ENCODE assay signal across 1 cellular context in the genomic region with DNA sequence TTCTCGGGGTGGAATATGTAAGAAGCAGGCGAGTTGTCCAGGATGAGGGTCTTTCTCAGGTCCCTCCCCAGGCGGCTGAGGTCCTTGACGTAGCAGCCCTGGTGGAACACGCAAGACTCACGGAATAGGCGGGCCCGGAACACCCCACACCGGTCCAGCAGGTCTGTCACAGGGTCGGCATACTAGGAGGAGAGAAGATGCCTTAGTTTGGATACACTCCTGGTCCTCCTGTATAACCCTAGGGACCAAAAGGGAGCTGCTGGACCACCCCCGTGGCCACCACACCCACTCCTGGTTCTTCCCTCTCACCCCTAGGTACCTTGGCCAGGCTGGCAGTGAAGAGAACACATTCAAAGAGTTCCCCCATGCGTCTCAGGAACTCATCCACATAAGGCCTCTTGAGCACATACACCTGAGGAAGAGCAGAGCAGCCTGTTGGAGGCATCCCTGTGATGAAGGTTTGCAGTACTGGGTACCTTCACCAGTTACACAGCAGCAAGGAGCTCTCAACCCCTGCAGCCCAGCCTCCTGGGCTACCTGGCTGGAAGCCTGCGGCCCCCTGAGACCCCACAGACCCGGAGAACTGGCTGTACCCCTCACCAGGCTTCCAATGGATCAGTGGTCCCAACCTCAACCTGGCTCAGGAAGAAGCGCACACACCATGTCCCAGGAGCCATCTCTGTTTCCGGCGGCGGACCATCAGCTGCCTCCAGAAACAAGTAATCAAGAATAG.
A peak's percentile ranks its signal among the peaks of the same experiment; 100 is the strongest.
TF ChIP-seq lines count a peak whose summit lies in the region.

No MANE protein-coding gene starts in this region.

TF ChIP-seq in K562, 482 proteins besides CTCF, POLR2A, EP300 and RAD21:
- TF ChIP-seq POLR2G (IDR thresholded peaks at IDR 0.05; ENCODE audit: low read depth, low read length) = peak; percentile 31; the same call in 1 of the 2 replicates
- no peak for TF ChIP-seq NCOA2 (IDR thresholded peaks at IDR 0.05; ENCODE audit: partially characterized antibody in 2 of 2)
